Comparison of ENCODE assay signal across 17 cellular contexts in genomic region chr2:140274891-140275290, GRCh38.
DNase-seq lines count a peak whose midpoint lies in the region; FAIRE-seq and TF ChIP-seq lines count a peak whose summit lies in the region.
"Had no signal": no experiment of that assay in that cellular context is flagged by ENCODE, and none has a peak within 500 bp of the region (broad histone marks: within the 10 kb centered on the region; RNA-seq: fewer than 3 reads in every experiment).

No MANE protein-coding gene starts in this region.

- WGBS in lower leg skin, 2 donors = 33 to 47% methylated on average over 5 of the region's 5 CpGs

- no peaks in the 10 kb centered on the region for H3K9me2 ChIP-seq in neural cell (ENCODE audit: insufficient read depth, low read length)
- H3K9me2 ChIP-seq: SK-N-SH had no signal

- H3K79me2 ChIP-seq in neural cell (replicated peaks; ENCODE audit: insufficient read depth, low read length) = no peaks in the 10 kb centered on the region

- H3K4me3 ChIP-seq in adipocyte (ENCODE audit: low read length) (no peak overlapping the region), neural cell (ENCODE audit: low read length) (peak overlapping the region; percentile 34), lower leg skin (ENCODE audit: low read depth, poor library complexity, severe bottlenecking) (no peak overlapping the region), Peyer's patch (no peak overlapping the region)

- TF ChIP-seq CTCF in neural cell (IDR thresholded peaks at IDR 0.05; ENCODE audit: poor library complexity, severe bottlenecking) (no peak), lower leg skin (IDR thresholded peaks at IDR 0.05) (no peak), Peyer's patch (IDR thresholded peaks at IDR 0.05) (no peak)

- peak; percentile 1 for DNase-seq in HTR-8/SVneo (ENCODE audit: insufficient read length, low spot score)
- DNase-seq in NCI-H1930 (lab: John Stamatoyannopoulos, UW) = peak; percentile 5 to 32
- peak; percentile 11 for DNase-seq in adipocyte (ENCODE audit: low read depth)
- DNase-seq in lower leg skin (ENCODE audit: low spot score in 2 of 2) = no peak
- no peak for DNase-seq in Peyer's patch
- no peak for DNase-seq in A172 (ENCODE audit: low spot score)
- no peak for DNase-seq in activated gamma-delta T cell treated with Interleukin-2 at 50 U/mL for 16 hours
- DNase-seq: ACHN, BE2C, Karpas-422, NCI-H187 treated with DMSO at 0.1 percent for 48 hours, NCI-H2227 treated with DMSO at 0.1 percent for 48 hours, NCI-H526 treated with DMSO at 0.1 percent for 48 hours, SK-N-SH had no signal

- H3K27ac ChIP-seq in neural cell (ENCODE audit: low read length) (peak overlapping the region; percentile 44), Peyer's patch (no peak overlapping the region)
- H3K27ac ChIP-seq: HL-60 had no signal

- H4K20me1 ChIP-seq in neural cell (ENCODE audit: insufficient read depth) = no peaks in the 10 kb centered on the region

- H3K9ac ChIP-seq in adipocyte (ENCODE audit: low read length) = no peak overlapping the region
- no peak overlapping the region for H3K9ac ChIP-seq in neural cell (ENCODE audit: low read length)
- H3K9ac ChIP-seq: SK-N-SH had no signal

- TF ChIP-seq POLR2A in lower leg skin (IDR thresholded peaks at IDR 0.05) (no peak), Peyer's patch (IDR thresholded peaks at IDR 0.05) (no peak)

- intact Hi-C loops in lower leg skin (cut with DNase I; ENCODE audit: low total_unique reads) = no loop called here

- H3K4me2 ChIP-seq in neural cell (ENCODE audit: low read length) = peak overlapping the region; percentile 36
- H3K4me2 ChIP-seq: SK-N-SH had no signal

- H3K36me3 ChIP-seq in adipocyte (ENCODE audit: control insufficient read depth, insufficient read depth, low read length, severe bottlenecking) = no peaks in the 10 kb centered on the region
- no peaks in the 10 kb centered on the region for H3K36me3 ChIP-seq in neural cell (ENCODE audit: insufficient read depth, low read length)
- no peaks in the 10 kb centered on the region for H3K36me3 ChIP-seq in Peyer's patch
- H3K36me3 ChIP-seq: BE2C had no signal

- H2AFZ ChIP-seq in neural cell (ENCODE audit: low read depth, low read length) = no peak overlapping the region

- H3K9me3 ChIP-seq in adipocyte (ENCODE audit: control insufficient read depth, low read length) (no peaks in the 10 kb centered on the region), neural cell (ENCODE audit: low read length) (no peaks in the 10 kb centered on the region), Peyer's patch (no peaks in the 10 kb centered on the region)
- H3K9me3 ChIP-seq: BE2C, SK-N-SH had no signal

- no peaks in the 10 kb centered on the region for H3K27me3 ChIP-seq in adipocyte (replicated peaks; ENCODE audit: control insufficient read depth, insufficient read depth, low read length)
- no peaks in the 10 kb centered on the region for H3K27me3 ChIP-seq in neural cell (ENCODE audit: insufficient read depth, low read depth, low read length)
- H3K27me3 ChIP-seq in Peyer's patch = no peaks in the 10 kb centered on the region
- H3K27me3 ChIP-seq: BE2C had no signal

- H3K4me1 ChIP-seq in adipocyte (ENCODE audit: control insufficient read depth, insufficient read depth, low read length) (no peaks in the 10 kb centered on the region), Peyer's patch (no peaks in the 10 kb centered on the region)
- H3K4me1 ChIP-seq: BE2C had no signal

- TF ChIP-seq EP300 in neural cell (conservative IDR thresholded peaks at IDR 0.05; ENCODE audit: poor library complexity, severe bottlenecking) = no peak

- FAIRE-seq in HTR-8/SVneo (lab: Jason Lieb, UNC) = peak; percentile 60
- FAIRE-seq: G401.6 had no signal

- H3F3A ChIP-seq in neural cell (ENCODE audit: insufficient read depth, low read length, poor library complexity, severe bottlenecking) = no peaks in the 10 kb centered on the region

- no peak for TF ChIP-seq RAD21 in neural cell (conservative IDR thresholded peaks at IDR 0.05)

TF ChIP-seq in neural cell, 6 proteins besides CTCF, POLR2A, EP300 and RAD21:
- TF ChIP-seq MXI1 (conservative IDR thresholded peaks at IDR 0.05; ENCODE audit: poor library complexity, severe bottlenecking) (no peak), SMC3 (conservative IDR thresholded peaks at IDR 0.05; ENCODE audit: poor library complexity) (no peak), POLR2AphosphoS5 (IDR thresholded peaks at IDR 0.05) (no peak), EZH2 (IDR thresholded peaks at IDR 0.05; ENCODE audit: borderline replicate concordance, insufficient read depth, low read length, poor library complexity, severe bottlenecking) (no peak), REST (IDR thresholded peaks at IDR 0.05; ENCODE audit: borderline replicate concordance) (no peak), TAF1 (IDR thresholded peaks at IDR 0.05; ENCODE audit: low read depth) (no peak)

Comparison
In these comparisons a context has a peak if more than half of its experiments do, and no peak if none do; other contexts are left out.
1. DNase-seq: peak in HTR-8/SVneo (single experiment), NCI-H1930 (2 of 2) and adipocyte (single experiment); none in lower leg skin (0 of 2), Peyer's patch (0 of 3), A172 (single experiment) and activated gamma-delta T cell treated with Interleukin-2 at 50 U/mL for 16 hours (single experiment).